1 cellular context compared by ENCODE assay signal in the genomic region with DNA sequence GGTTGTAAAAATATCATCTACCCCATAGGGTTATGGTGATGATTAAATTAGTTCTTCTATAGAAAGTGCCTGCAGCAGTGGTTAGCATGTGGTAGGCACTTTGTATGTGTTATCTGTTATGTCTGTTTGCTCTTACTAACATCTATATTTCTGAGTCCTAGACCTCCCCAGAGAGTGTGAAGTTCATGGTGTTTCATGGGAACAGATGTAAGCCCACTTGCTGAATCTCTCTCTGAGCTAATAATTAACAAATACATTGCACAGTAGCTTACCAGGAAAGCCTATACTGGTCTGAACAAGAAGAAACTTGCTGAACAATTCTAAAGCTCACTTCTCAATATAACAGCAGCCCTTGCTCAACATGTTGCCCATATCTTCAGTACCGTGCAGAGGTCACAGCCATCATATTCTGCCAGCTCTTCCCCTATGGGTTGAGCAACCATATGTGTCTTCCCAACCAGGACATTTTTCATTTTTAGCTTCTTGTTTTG.
TF ChIP-seq lines count a peak whose summit lies in the region.

No MANE protein-coding gene starts in this region.

TF ChIP-seq in GM23338, 12 proteins besides CTCF, POLR2A, EP300 and RAD21 (continued from another document):
- TF ChIP-seq, protein P1, sequence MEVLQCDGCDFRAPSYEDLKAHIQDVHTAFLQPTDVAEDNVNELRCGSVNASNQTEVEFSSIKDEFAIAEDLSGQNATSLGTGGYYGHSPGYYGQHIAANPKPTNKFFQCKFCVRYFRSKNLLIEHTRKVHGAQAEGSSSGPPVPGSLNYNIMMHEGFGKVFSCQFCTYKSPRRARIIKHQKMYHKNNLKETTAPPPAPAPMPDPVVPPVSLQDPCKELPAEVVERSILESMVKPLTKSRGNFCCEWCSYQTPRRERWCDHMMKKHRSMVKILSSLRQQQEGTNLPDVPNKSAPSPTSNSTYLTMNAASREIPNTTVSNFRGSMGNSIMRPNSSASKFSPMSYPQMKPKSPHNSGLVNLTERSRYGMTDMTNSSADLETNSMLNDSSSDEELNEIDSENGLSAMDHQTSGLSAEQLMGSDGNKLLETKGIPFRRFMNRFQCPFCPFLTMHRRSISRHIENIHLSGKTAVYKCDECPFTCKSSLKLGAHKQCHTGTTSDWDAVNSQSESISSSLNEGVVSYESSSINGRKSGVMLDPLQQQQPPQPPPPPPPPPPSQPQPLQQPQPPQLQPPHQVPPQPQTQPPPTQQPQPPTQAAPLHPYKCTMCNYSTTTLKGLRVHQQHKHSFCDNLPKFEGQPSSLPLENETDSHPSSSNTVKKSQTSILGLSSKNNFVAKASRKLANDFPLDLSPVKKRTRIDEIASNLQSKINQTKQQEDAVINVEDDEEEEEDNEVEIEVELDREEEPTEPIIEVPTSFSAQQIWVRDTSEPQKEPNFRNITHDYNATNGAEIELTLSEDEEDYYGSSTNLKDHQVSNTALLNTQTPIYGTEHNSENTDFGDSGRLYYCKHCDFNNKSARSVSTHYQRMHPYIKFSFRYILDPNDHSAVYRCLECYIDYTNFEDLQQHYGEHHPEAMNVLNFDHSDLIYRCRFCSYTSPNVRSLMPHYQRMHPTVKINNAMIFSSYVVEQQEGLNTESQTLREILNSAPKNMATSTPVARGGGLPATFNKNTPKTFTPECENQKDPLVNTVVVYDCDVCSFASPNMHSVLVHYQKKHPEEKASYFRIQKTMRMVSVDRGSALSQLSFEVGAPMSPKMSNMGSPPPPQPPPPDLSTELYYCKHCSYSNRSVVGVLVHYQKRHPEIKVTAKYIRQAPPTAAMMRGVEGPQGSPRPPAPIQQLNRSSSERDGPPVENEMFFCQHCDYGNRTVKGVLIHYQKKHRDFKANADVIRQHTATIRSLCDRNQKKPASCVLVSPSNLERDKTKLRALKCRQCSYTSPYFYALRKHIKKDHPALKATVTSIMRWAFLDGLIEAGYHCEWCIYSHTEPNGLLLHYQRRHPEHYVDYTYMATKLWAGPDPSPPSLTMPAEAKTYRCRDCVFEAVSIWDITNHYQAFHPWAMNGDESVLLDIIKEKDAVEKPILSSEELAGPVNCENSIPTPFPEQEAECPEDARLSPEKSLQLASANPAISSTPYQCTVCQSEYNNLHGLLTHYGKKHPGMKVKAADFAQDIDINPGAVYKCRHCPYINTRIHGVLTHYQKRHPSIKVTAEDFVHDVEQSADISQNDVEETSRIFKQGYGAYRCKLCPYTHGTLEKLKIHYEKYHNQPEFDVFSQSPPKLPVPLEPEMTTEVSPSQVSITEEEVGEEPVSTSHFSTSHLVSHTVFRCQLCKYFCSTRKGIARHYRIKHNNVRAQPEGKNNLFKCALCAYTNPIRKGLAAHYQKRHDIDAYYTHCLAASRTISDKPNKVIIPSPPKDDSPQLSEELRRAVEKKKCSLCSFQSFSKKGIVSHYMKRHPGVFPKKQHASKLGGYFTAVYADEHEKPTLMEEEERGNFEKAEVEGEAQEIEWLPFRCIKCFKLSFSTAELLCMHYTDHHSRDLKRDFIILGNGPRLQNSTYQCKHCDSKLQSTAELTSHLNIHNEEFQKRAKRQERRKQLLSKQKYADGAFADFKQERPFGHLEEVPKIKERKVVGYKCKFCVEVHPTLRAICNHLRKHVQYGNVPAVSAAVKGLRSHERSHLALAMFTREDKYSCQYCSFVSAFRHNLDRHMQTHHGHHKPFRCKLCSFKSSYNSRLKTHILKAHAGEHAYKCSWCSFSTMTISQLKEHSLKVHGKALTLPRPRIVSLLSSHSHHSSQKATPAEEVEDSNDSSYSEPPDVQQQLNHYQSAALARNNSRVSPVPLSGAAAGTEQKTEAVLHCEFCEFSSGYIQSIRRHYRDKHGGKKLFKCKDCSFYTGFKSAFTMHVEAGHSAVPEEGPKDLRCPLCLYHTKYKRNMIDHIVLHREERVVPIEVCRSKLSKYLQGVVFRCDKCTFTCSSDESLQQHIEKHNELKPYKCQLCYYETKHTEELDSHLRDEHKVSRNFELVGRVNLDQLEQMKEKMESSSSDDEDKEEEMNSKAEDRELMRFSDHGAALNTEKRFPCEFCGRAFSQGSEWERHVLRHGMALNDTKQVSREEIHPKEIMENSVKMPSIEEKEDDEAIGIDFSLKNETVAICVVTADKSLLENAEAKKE (CRISPR knock-in tag; IDR thresholded peaks at IDR 0.05) = no peak
- TF ChIP-seq NANOG (IDR thresholded peaks at IDR 0.05; ENCODE audit: borderline replicate concordance) (no peak), JUNB (IDR thresholded peaks at IDR 0.05; ENCODE audit: unreplicated experiment) (no peak), POLR2AphosphoS5 (IDR thresholded peaks at IDR 0.05; ENCODE audit: low read depth) (no peak)
